ENCODE assay signal across 9 cellular contexts in genomic region chr12:124684971-124685688, GRCh38.
DNase-seq lines count a peak whose midpoint lies in the region; ATAC-seq, FAIRE-seq and TF ChIP-seq lines count a peak whose summit lies in the region.
"Had no signal": no experiment of that assay in that cellular context is flagged by ENCODE, and none has a peak within 500 bp of the region (broad histone marks: within the 10 kb centered on the region; RNA-seq: fewer than 3 reads in every experiment).

No MANE protein-coding gene starts in this region.

- H3K4me3 Mint-ChIP-seq in activated CD4-positive, alpha-beta T cell treated with anti-CD3 and anti-CD28 coated beads for 36 hours, result no peak overlapping the region
- peak overlapping the region in 1 of 7 donors; percentile 61 for H3K4me3 Mint-ChIP-seq in CD8-positive, alpha-beta memory T cell
- H3K4me3 Mint-ChIP-seq: memory B cell had no signal

- H3K4me2 ChIP-seq in HepG2 (ENCODE audit: low read depth, low read length), result peak overlapping the region; percentile 57

- CTCF ChIA-PET in activated CD4-positive, alpha-beta T cell treated with anti-CD3 and anti-CD28 coated beads for 36 hours (lab: Charles Lee), result interaction anchor here (1.2 kb wide), 1 partner anchor 58 kb away, joined by 3 read pairs; no protein-coding TSS in a partner anchor
- CTCF ChIA-PET in HepG2 (lab: Yijun Ruan, JAX; ENCODE audit: low intra/inter-chr PET ratio, low total read pairs), result no interaction called here
- CTCF ChIA-PET in CD8-positive, alpha-beta memory T cell (lab: Charles Lee), result no interaction called here
- CTCF ChIA-PET in GM10248 (lab: Yijun Ruan, JAX), result interaction anchor here (1.0 to 1.7 kb wide), 2 partner anchors 49 kb away, joined by 3 read pairs; no protein-coding TSS in a partner anchor

- TF ChIP-seq POLR2A in HepG2 (IDR thresholded peaks at IDR 0.05; ENCODE audit: insufficient read depth in 1 of 2, low read depth in 2 of 2, low read length in 2 of 2) (no peak), thyroid gland (IDR thresholded peaks at IDR 0.05) (no peak)

- intact Hi-C loops in activated CD4-positive, alpha-beta T cell treated with anti-CD3 and anti-CD28 coated beads for 36 hours (cut with DNase I, micrococcal nuclease), result loop anchor here in 1 of 2 experiments (5.0 kb wide), 1 partner anchor 48 kb away; no protein-coding TSS in a partner anchor
- intact Hi-C loops in HepG2 (cut with micrococcal nuclease; ENCODE audit: unreplicated experiment) (no loop called here), thyroid gland (cut with DNase I) (no loop called here)

- no peak overlapping the region for H3K27ac Mint-ChIP-seq in activated CD4-positive, alpha-beta T cell treated with anti-CD3 and anti-CD28 coated beads for 36 hours
- H3K27ac Mint-ChIP-seq in CD8-positive, alpha-beta memory T cell, result no peak overlapping the region
- H3K27ac Mint-ChIP-seq: memory B cell had no signal

- H3K9me3 Mint-ChIP-seq in activated CD4-positive, alpha-beta T cell treated with anti-CD3 and anti-CD28 coated beads for 36 hours (ENCODE audit: low read depth), result no peaks in the 10 kb centered on the region
- no peaks in the 10 kb centered on the region for H3K9me3 Mint-ChIP-seq in CD8-positive, alpha-beta memory T cell
- H3K9me3 Mint-ChIP-seq: memory B cell had no signal

- no peaks in the 10 kb centered on the region for H4K20me1 ChIP-seq in HepG2 (ENCODE audit: insufficient read depth, low read length)

- no peak for TF ChIP-seq RAD21 in HepG2 (CRISPR knock-in tag; IDR thresholded peaks at IDR 0.05)

- H3K4me1 ChIP-seq in HepG2 (ENCODE audit: insufficient read depth, low read length) (peaks cover 52% of the 10 kb centered on the region), thyroid gland (peaks cover 12 to 51% of the 10 kb centered on the region in 2 donors)
- peaks cover 22% of the 10 kb centered on the region for H3K4me1 ChIP-seq in CD8-positive, alpha-beta memory T cell (ENCODE audit: insufficient read depth, low read length)

- H3K9me3 ChIP-seq in HepG2 (ENCODE audit: low read length) (no peaks in the 10 kb centered on the region), thyroid gland (no peaks in the 10 kb centered on the region)
- H3K9me3 ChIP-seq in CD8-positive, alpha-beta memory T cell (ENCODE audit: low read length), result no peaks in the 10 kb centered on the region

- ATAC-seq in activated CD4-positive, alpha-beta T cell treated with anti-CD3 and anti-CD28 coated beads for 36 hours, result peak; percentile 77
- ATAC-seq in HepG2, result no peak

- H3K36me3 Mint-ChIP-seq in activated CD4-positive, alpha-beta T cell treated with anti-CD3 and anti-CD28 coated beads for 36 hours (ENCODE audit: low read depth), result no peaks in the 10 kb centered on the region
- H3K36me3 Mint-ChIP-seq in CD8-positive, alpha-beta memory T cell, result no peaks in the 10 kb centered on the region

- peak overlapping the region; percentile 33 for H3K4me3 ChIP-seq in brain microvascular endothelial cell (ENCODE audit: low read depth, low read length)
- H3K4me3 ChIP-seq in HepG2 (replicated peaks in 1 of 3; ENCODE audit: insufficient read depth in 1 of 3, low read depth in 2 of 3, low read length in 3 of 3), result peak overlapping the region in 1 of 3 experiments; percentile 23; a peak in 3 of 6 replicates
- no peak overlapping the region for H3K4me3 ChIP-seq in thyroid gland (replicated peaks in 1 of 3)
- H3K4me3 ChIP-seq in CD8-positive, alpha-beta memory T cell (ENCODE audit: low read length), result no peak overlapping the region

- peaks cover 30% of the 10 kb centered on the region for H3K4me1 Mint-ChIP-seq in activated CD4-positive, alpha-beta T cell treated with anti-CD3 and anti-CD28 coated beads for 36 hours
- peaks cover 22 to 27% (median 23%) of the 10 kb centered on the region in 3 donors for H3K4me1 Mint-ChIP-seq in CD8-positive, alpha-beta memory T cell

- no peaks in the 10 kb centered on the region for H3K36me3 ChIP-seq in brain microvascular endothelial cell (replicated peaks)
- no peaks in the 10 kb centered on the region for H3K36me3 ChIP-seq in HepG2 (replicated peaks in 1 of 2; ENCODE audit: control insufficient read depth in 1 of 2, insufficient read depth in 2 of 2, low read length in 2 of 2)
- no peaks in the 10 kb centered on the region for H3K36me3 ChIP-seq in thyroid gland
- no peaks in the 10 kb centered on the region for H3K36me3 ChIP-seq in CD8-positive, alpha-beta memory T cell (ENCODE audit: insufficient read depth, low read length)

- FAIRE-seq in HepG2 (lab: Jason Lieb, UNC), result no peak
- FAIRE-seq in D721Med (lab: Jason Lieb, UNC), result no peak

- no peaks in the 10 kb centered on the region for H3K79me2 ChIP-seq in HepG2 (ENCODE audit: insufficient read depth, low read length)

- no peak for DNase-seq in activated CD4-positive, alpha-beta T cell treated with anti-CD3 and anti-CD28 coated beads for 36 hours
- DNase-seq in activated CD4-positive, alpha-beta T cell treated with anti-CD3 and anti-CD28 coated beads, Interleukin-2, amount 50 U/mL, for 4 hours, result no peak
- DNase-seq in brain microvascular endothelial cell (peak; percentile 51), HepG2 (ENCODE audit: low spot score) (no peak), thyroid gland (peak; percentile 42 to 51), D721Med (ENCODE audit: insufficient read length, low spot score) (no peak), GM10248 (ENCODE audit: extremely low spot score) (no peak)
- DNase-seq in CD8-positive, alpha-beta memory T cell, result no peak

- POLR2A ChIA-PET in activated CD4-positive, alpha-beta T cell treated with anti-CD3 and anti-CD28 coated beads for 36 hours (lab: Charles Lee), result no interaction called here
- POLR2A ChIA-PET in HepG2 (lab: Yijun Ruan, JAX), result no interaction called here
- POLR2A ChIA-PET in CD8-positive, alpha-beta memory T cell (lab: Charles Lee), result no interaction called here
- POLR2A ChIA-PET in GM10248 (lab: Yijun Ruan, JAX), result no interaction called here

- TF ChIP-seq EP300 in HepG2 (IDR thresholded peaks at IDR 0.05; ENCODE audit: low read depth in 2 of 2, low read length in 2 of 2) (no peak), HepG2 (CRISPR knock-in tag; IDR thresholded peaks at IDR 0.05; ENCODE audit: borderline replicate concordance) (no peak)

- H3K9ac ChIP-seq in HepG2 (ENCODE audit: insufficient read depth, low read depth, low read length), result no peak overlapping the region

- H3K27me3 Mint-ChIP-seq in activated CD4-positive, alpha-beta T cell treated with anti-CD3 and anti-CD28 coated beads for 36 hours, result peaks cover 5% of the 10 kb centered on the region
- peaks cover 3 to 8% of the 10 kb centered on the region in 2 donors for H3K27me3 Mint-ChIP-seq in CD8-positive, alpha-beta memory T cell

- in situ Hi-C loops in brain microvascular endothelial cell (cut with HindIII; ENCODE audit: low pct_ligation_motif_present, low sequenced_read_pairs), result no loop called here
- in situ Hi-C loops in HepG2 (cut with HindIII; ENCODE audit: extremely low pct_ligation_motif_present, low pct_unique_long_range_greater_than_20kb), result no loop called here

- H3K27ac ChIP-seq in brain microvascular endothelial cell (peak overlapping the region; percentile 61), HepG2 (ENCODE audit: extremely low read length, insufficient read depth, low read length) (no peak overlapping the region), thyroid gland (peak overlapping the region; percentile 58 to 68 (median 64))
- H3K27ac ChIP-seq in CD8-positive, alpha-beta memory T cell (ENCODE audit: low read depth, low read length), result no peak overlapping the region

- BruUV-seq in HepG2 (replicated peaks; lab: Mats Ljungman, UMichigan), result no TSS peak

- H3K27me3 ChIP-seq in brain microvascular endothelial cell (replicated peaks), result no peaks in the 10 kb centered on the region
- peaks cover 2 to 46% of the 10 kb centered on the region in 2 experiments for H3K27me3 ChIP-seq in HepG2 (ENCODE audit: control insufficient read depth in 1 of 2, insufficient read depth in 2 of 2, low read length in 2 of 2)
- no peaks in the 10 kb centered on the region for H3K27me3 ChIP-seq in thyroid gland
- no peaks in the 10 kb centered on the region for H3K27me3 ChIP-seq in CD8-positive, alpha-beta memory T cell (ENCODE audit: insufficient read depth, low read length, poor library complexity, severe bottlenecking)

- TF ChIP-seq CTCF in brain microvascular endothelial cell (IDR thresholded peaks at IDR 0.05; ENCODE audit: low read depth, low read length, missing control alignments), result no peak
- TF ChIP-seq CTCF in HepG2 (CRISPR knock-in tag; IDR thresholded peaks at IDR 0.05), result no peak
- no peak for TF ChIP-seq CTCF in thyroid gland (IDR thresholded peaks at IDR 0.05)
- no peak for TF ChIP-seq CTCF in D721Med (IDR thresholded peaks at IDR 0.05; ENCODE audit: insufficient read depth, missing control alignments)
- no peak for TF ChIP-seq CTCF in GM10248 (IDR thresholded peaks at IDR 0.05; ENCODE audit: control extremely low read depth, extremely low read depth, low read depth, missing control alignments)

- no peak overlapping the region for H2AFZ ChIP-seq in HepG2 (ENCODE audit: low read length)

- 14% methylated on average over 11 of the region's 18 CpGs for WGBS in HepG2 (ENCODE audit: low lambda C conversion rate)
- WGBS in thyroid gland, 2 donors, result 17 to 31% methylated on average over 18 of the region's 18 CpGs

TF ChIP-seq in HepG2, 621 proteins besides CTCF, POLR2A, EP300 and RAD21 (continues in another document):
- TF ChIP-seq ZNF619 (CRISPR knock-in tag; IDR thresholded peaks at IDR 0.05), result no peak
- no peak for TF ChIP-seq ZNF782 (CRISPR knock-in tag; IDR thresholded peaks at IDR 0.05; ENCODE audit: borderline replicate concordance)
- TF ChIP-seq FOXP1 (IDR thresholded peaks at IDR 0.05), result no peak
- no peak for TF ChIP-seq FOXP1 (CRISPR knock-in tag; IDR thresholded peaks at IDR 0.05)
- no peak for TF ChIP-seq HNRNPUL1 (IDR thresholded peaks at IDR 0.05; ENCODE audit: low read depth, low read length)
- no peak for TF ChIP-seq ZNF644 (CRISPR knock-in tag; IDR thresholded peaks at IDR 0.05; ENCODE audit: low read depth)

Comparison
In these comparisons a context has a peak if more than half of its experiments do, and no peak if none do; other contexts are left out.
1. DNase-seq: peak in brain microvascular endothelial cell (single experiment) and thyroid gland (2 of 2); none in activated CD4-positive, alpha-beta T cell treated with anti-CD3 and anti-CD28 coated beads for 36 hours (single experiment), activated CD4-positive, alpha-beta T cell treated with anti-CD3 and anti-CD28 coated beads, Interleukin-2, amount 50 U/mL, for 4 hours (0 of 2), HepG2 (single experiment), D721Med (single experiment), CD8-positive, alpha-beta memory T cell (0 of 5) and GM10248 (single experiment).
2. H3K27ac ChIP-seq: peak in brain microvascular endothelial cell (single experiment) and thyroid gland (3 of 3); none in HepG2 (single experiment) and CD8-positive, alpha-beta memory T cell (single experiment).
3. CTCF ChIA-PET loops: an anchor here in activated CD4-positive, alpha-beta T cell treated with anti-CD3 and anti-CD28 coated beads for 36 hours (1.2 kb wide) and GM10248 (1.0 to 1.7 kb wide); none called in HepG2 and CD8-positive, alpha-beta memory T cell.